ENCODE assay signal across 21 cellular contexts in genomic region chr5:2736872-2737271, GRCh38. TPM values are rescaled to one million over a fixed set of nuclear protein-coding genes. Genes with fewer than 3 reads are reported as not detected.
DNase-seq lines count a peak whose midpoint lies in the region; ATAC-seq, FAIRE-seq and TF ChIP-seq lines count a peak whose summit lies in the region.
"Had no signal": no experiment of that assay in that cellular context is flagged by ENCODE, and none has a peak within 500 bp of the region (broad histone marks: within the 10 kb centered on the region; RNA-seq: fewer than 3 reads in every experiment).

No MANE protein-coding gene starts in this region.

- H3K4me3 ChIP-seq in WERI-Rb-1 (ENCODE audit: low read depth, low read length) (no peak overlapping the region), H1 (ENCODE audit: extremely low read depth in 1 of 4, insufficient read depth in 2 of 4, low read depth in 3 of 4, low read length in 4 of 4) (no peak overlapping the region), trophoblast cell (ENCODE audit: low read depth, low read length) (peak overlapping the region; percentile 31), Caco-2 (ENCODE audit: low read depth, low read length) (no peak overlapping the region), tibial nerve (no peak overlapping the region)
- H3K4me3 ChIP-seq: GM23248 had no signal

- FAIRE-seq in H1 (lab: Jason Lieb, UNC): no peak
- FAIRE-seq: A204.1, GM12892, GM18507, H54 had no signal

- H3K9me3 Mint-ChIP-seq in stimulated activated effector memory CD8-positive, alpha-beta T cell treated with anti-CD3 and anti-CD28 coated beads, Interleukin-12 subunit alpha, Interleukin-12 subunit beta, amount 100 ng/mL, for 72 hours: no peaks in the 10 kb centered on the region
- no peaks in the 10 kb centered on the region for H3K9me3 Mint-ChIP-seq in Caco-2 (ENCODE audit: unreplicated experiment)

- H3K27ac ChIP-seq in WERI-Rb-1: no peak overlapping the region
- no peak overlapping the region for H3K27ac ChIP-seq in H1 (ENCODE audit: low read depth, low read length)
- H3K27ac ChIP-seq in trophoblast cell (ENCODE audit: low read depth, low read length): no peak overlapping the region
- no peak overlapping the region for H3K27ac ChIP-seq in tibial nerve
- H3K27ac ChIP-seq: GM23248, HL-60 had no signal

- no peak overlapping the region for H3K4me3 Mint-ChIP-seq in stimulated activated effector memory CD8-positive, alpha-beta T cell treated with anti-CD3 and anti-CD28 coated beads, Interleukin-12 subunit alpha, Interleukin-12 subunit beta, amount 100 ng/mL, for 72 hours
- no peak overlapping the region for H3K4me3 Mint-ChIP-seq in Caco-2 (ENCODE audit: unreplicated experiment)
- H3K4me3 Mint-ChIP-seq: HFFc6 had no signal

- no peak overlapping the region for H3K27ac Mint-ChIP-seq in stimulated activated effector memory CD8-positive, alpha-beta T cell treated with anti-CD3 and anti-CD28 coated beads, Interleukin-12 subunit alpha, Interleukin-12 subunit beta, amount 100 ng/mL, for 72 hours
- no peak overlapping the region for H3K27ac Mint-ChIP-seq in Caco-2 (ENCODE audit: unreplicated experiment)
- H3K27ac Mint-ChIP-seq: CD4-positive, CD25-positive, alpha-beta regulatory T cell; HFFc6 had no signal

- H3K36me3 ChIP-seq in WERI-Rb-1 (no peaks in the 10 kb centered on the region), H1 (ENCODE audit: control insufficient read depth in 2 of 4, insufficient read depth in 4 of 4, low read length in 3 of 4) (no peaks in the 10 kb centered on the region; a peak in 1 of 8 replicates), trophoblast cell (ENCODE audit: control insufficient read depth in 1 of 2, insufficient read depth in 2 of 2, low read length in 2 of 2) (no peaks in the 10 kb centered on the region), Caco-2 (ENCODE audit: control insufficient read depth, insufficient read depth, low read length) (no peaks in the 10 kb centered on the region), tibial nerve (no peaks in the 10 kb centered on the region)
- H3K36me3 ChIP-seq: BE2C had no signal

- H3K27me3 Mint-ChIP-seq in Caco-2 (ENCODE audit: insufficient read depth, unreplicated experiment): peaks cover 3% of the 10 kb centered on the region

- H2BK15ac ChIP-seq in H1 (ENCODE audit: low read length): no peak overlapping the region

- H3K79me1 ChIP-seq in H1 (ENCODE audit: low read depth, low read length): no peaks in the 10 kb centered on the region
- H3K79me1 ChIP-seq in trophoblast cell (ENCODE audit: low read length): no peaks in the 10 kb centered on the region

- ATAC-seq in stimulated activated effector memory CD8-positive, alpha-beta T cell treated with anti-CD3 and anti-CD28 coated beads, Interleukin-12 subunit alpha, Interleukin-12 subunit beta, amount 100 ng/mL, for 72 hours: no peak
- ATAC-seq: HCT116 had no signal

- H3K56ac ChIP-seq in H1 (replicated peaks; ENCODE audit: insufficient read length, low read depth, low read length): no peak overlapping the region

- H3K4ac ChIP-seq in H1 (replicated peaks; ENCODE audit: insufficient read length, low read depth, low read length) (no peak overlapping the region), trophoblast cell (ENCODE audit: low read depth, low read length) (no peak overlapping the region)

- peaks cover 7 to 8% of the 10 kb centered on the region in 2 experiments for H4K20me1 ChIP-seq in H1 (replicated peaks in 1 of 2; ENCODE audit: control insufficient read depth in 1 of 2, insufficient read depth in 2 of 2, low read length in 2 of 2)

- no peaks in the 10 kb centered on the region for H3K4me1 Mint-ChIP-seq in stimulated activated effector memory CD8-positive, alpha-beta T cell treated with anti-CD3 and anti-CD28 coated beads, Interleukin-12 subunit alpha, Interleukin-12 subunit beta, amount 100 ng/mL, for 72 hours
- peaks cover 13% of the 10 kb centered on the region for H3K4me1 Mint-ChIP-seq in Caco-2 (ENCODE audit: low read depth, unreplicated experiment)
- H3K4me1 Mint-ChIP-seq: CD4-positive, CD25-positive, alpha-beta regulatory T cell had no signal

- H3K9ac ChIP-seq in H1 (replicated peaks in 1 of 4; ENCODE audit: extremely low read depth in 1 of 4, low read depth in 3 of 4, low read length in 3 of 4) (no peak overlapping the region), trophoblast cell (ENCODE audit: low read length) (no peak overlapping the region)
- H3K9ac ChIP-seq: GM23248 had no signal

- H4K8ac ChIP-seq in H1 (ENCODE audit: extremely low read depth, insufficient read depth, low read length) (no peak overlapping the region), trophoblast cell (ENCODE audit: low read depth, low read length) (no peak overlapping the region)

- TF ChIP-seq POLR2A in H1 (IDR thresholded peaks at IDR 0.05; ENCODE audit: control extremely low read depth in 1 of 2, low read depth in 2 of 2, low read length in 2 of 2): no peak
- TF ChIP-seq POLR2A in tibial nerve (IDR thresholded peaks at IDR 0.05): no peak

- no peaks in the 10 kb centered on the region for H3K36me3 Mint-ChIP-seq in stimulated activated effector memory CD8-positive, alpha-beta T cell treated with anti-CD3 and anti-CD28 coated beads, Interleukin-12 subunit alpha, Interleukin-12 subunit beta, amount 100 ng/mL, for 72 hours
- H3K36me3 Mint-ChIP-seq in Caco-2 (ENCODE audit: insufficient read depth, unreplicated experiment): peaks cover 16% of the 10 kb centered on the region
- H3K36me3 Mint-ChIP-seq: CD4-positive, CD25-positive, alpha-beta regulatory T cell had no signal

- CTCF ChIA-PET in H1 (lab: Charles Lee; ENCODE audit: partially characterized antibody): interaction anchor here (0.6 to 1.6 kb wide), 2 partner anchors 20 to 232 kb away, joined by 3 read pairs; no protein-coding TSS in a partner anchor
- CTCF ChIA-PET in Caco-2 (lab: Charles Lee): no interaction called here

- no peak for TF ChIP-seq RAD21 in H1 (IDR thresholded peaks at IDR 0.05 in 1 of 2, conservative IDR thresholded peaks at IDR 0.05 in 1 of 2; ENCODE audit: low read depth in 2 of 2, low read length in 2 of 2)

- BruUV-seq in Caco-2 (replicated peaks; lab: Mats Ljungman, UMichigan): no TSS peak

- no peak overlapping the region for H4K91ac ChIP-seq in H1 (replicated peaks; ENCODE audit: insufficient read length, low read length)
- H4K91ac ChIP-seq in trophoblast cell (ENCODE audit: low read depth, low read length): no peak overlapping the region

- peaks cover 5% of the 10 kb centered on the region for H3K27me3 ChIP-seq in WERI-Rb-1 (ENCODE audit: insufficient read depth, low read depth, severe bottlenecking)
- peaks cover 29 to 51% (median 50%) of the 10 kb centered on the region in 4 experiments for H3K27me3 ChIP-seq in H1 (replicated peaks in 1 of 4; ENCODE audit: control insufficient read depth in 3 of 4, extremely low read depth in 1 of 4, insufficient read depth in 3 of 4, low read length in 3 of 4)
- peaks cover 38% of the 10 kb centered on the region for H3K27me3 ChIP-seq in trophoblast cell (ENCODE audit: insufficient read depth, low read length)
- no peaks in the 10 kb centered on the region for H3K27me3 ChIP-seq in Caco-2 (replicated peaks; ENCODE audit: control insufficient read depth, insufficient read depth, low read length)
- H3K27me3 ChIP-seq in tibial nerve: peaks cover 0 to 52% of the 10 kb centered on the region in 2 donors

- no peak overlapping the region for H3K23ac ChIP-seq in H1 (ENCODE audit: insufficient read length)
- no peak overlapping the region for H3K23ac ChIP-seq in trophoblast cell (ENCODE audit: low read length)

- POLR2A ChIA-PET in H1 (lab: Charles Lee; ENCODE audit: partially characterized antibody): no interaction called here
- POLR2A ChIA-PET in Caco-2 (lab: Charles Lee): no interaction called here

- H3K79me2 ChIP-seq in H1 (ENCODE audit: control insufficient read depth in 1 of 2, insufficient read depth in 2 of 2, low read length in 2 of 2) (no peaks in the 10 kb centered on the region), trophoblast cell (ENCODE audit: control insufficient read depth, insufficient read depth, low read length, poor library complexity) (no peaks in the 10 kb centered on the region)

- H2BK120ac ChIP-seq in H1 (replicated peaks; ENCODE audit: low read depth, low read length): no peak overlapping the region
- no peak overlapping the region for H2BK120ac ChIP-seq in trophoblast cell (ENCODE audit: insufficient read depth, low read length, poor library complexity)

- peak; percentile 2 for DNase-seq in WERI-Rb-1
- DNase-seq in H1 (ENCODE audit: low read depth in 1 of 2, low spot score in 2 of 2): peak in 1 of 2 experiments; percentile 17
- no peak for DNase-seq in trophoblast cell
- no peak for DNase-seq in stimulated activated effector memory CD8-positive, alpha-beta T cell treated with anti-CD3 and anti-CD28 coated beads, Interleukin-12 subunit alpha, Interleukin-12 subunit beta, amount 100 ng/mL, for 72 hours (ENCODE audit: low spot score in 2 of 2)
- no peak for DNase-seq in Caco-2
- no peak for DNase-seq in tibial nerve (ENCODE audit: low spot score in 2 of 2)
- DNase-seq: ACHN; BE2C; C1 segment of cervical spinal cord; CD4-positive, CD25-positive, alpha-beta regulatory T cell; DMS153; DMS79; GDM1; GM23248; HFFc6 had no signal

- 91% methylated on average over 8 of the region's 8 CpGs; no CpG with 5 or more reads in 1 of the 2 experiments for WGBS in H1 (ENCODE audit: extremely low coverage in 1 of 2, insufficient coverage in 1 of 2, insufficient read length in 1 of 2, insufficient replicate concordance in 2 of 2, low coverage in 1 of 2, low lambda C conversion rate in 2 of 2, missing lambda C conversion rate in 1 of 2), 2 experiments
- no CpG with 5 or more reads among the region's 8 CpGs for WGBS in trophoblast cell (ENCODE audit: extremely low coverage, insufficient coverage, insufficient read length)
- WGBS in tibial nerve, 2 donors: 75 to 80% methylated on average over 8 of the region's 8 CpGs

- no peak overlapping the region for H3K4me2 ChIP-seq in H1 (ENCODE audit: insufficient read depth in 1 of 2, low read depth in 2 of 2, low read length in 2 of 2)
- no peak overlapping the region for H3K4me2 ChIP-seq in trophoblast cell (ENCODE audit: low read length)

- H3K23me2 ChIP-seq in H1 (ENCODE audit: low read depth, low read length): peaks cover 6% of the 10 kb centered on the region; the same call in 1 of the 2 replicates

- intact Hi-C loops in Caco-2 (cut with micrococcal nuclease; ENCODE audit: unreplicated experiment): no loop called here

- H2BK20ac ChIP-seq in H1 (ENCODE audit: low read length): no peak overlapping the region; the same call in 1 of the 2 replicates

- H3K9me3 ChIP-seq in WERI-Rb-1 (ENCODE audit: severe bottlenecking) (peaks cover 3% of the 10 kb centered on the region), H1 (ENCODE audit: insufficient read depth in 2 of 2, low read depth in 1 of 2, low read length in 1 of 2) (no peaks in the 10 kb centered on the region), trophoblast cell (ENCODE audit: insufficient read depth, low read depth, low read length) (peaks cover 3% of the 10 kb centered on the region), Caco-2 (no peaks in the 10 kb centered on the region), tibial nerve (peaks cover 0 to 18% (median 0%) of the 10 kb centered on the region in 4 donors)
- H3K9me3 ChIP-seq: BE2C had no signal

- no peak overlapping the region for H3K14ac ChIP-seq in H1 (ENCODE audit: insufficient read length)
- no peak overlapping the region for H3K14ac ChIP-seq in trophoblast cell (ENCODE audit: low read length)

- H2AFZ ChIP-seq in H1 (ENCODE audit: low read length) (no peak overlapping the region), trophoblast cell (ENCODE audit: insufficient read depth, low read length, poor library complexity) (no peak overlapping the region)
- H2AFZ ChIP-seq: GM23248 had no signal

- TF ChIP-seq CTCF in WERI-Rb-1 (IDR thresholded peaks at IDR 0.05; ENCODE audit: low read depth, low read length) (no peak), H1 (IDR thresholded peaks at IDR 0.05; ENCODE audit: control extremely low read depth in 1 of 3, insufficient read depth in 1 of 3, low read depth in 1 of 3, low read length in 3 of 3) (no peak), Caco-2 (IDR thresholded peaks at IDR 0.05; ENCODE audit: insufficient read depth in 1 of 2, low read depth in 1 of 2, low read length in 1 of 2, severe bottlenecking in 1 of 2, unreplicated experiment in 1 of 2) (no peak), tibial nerve (IDR thresholded peaks at IDR 0.05) (no peak)

- no peak overlapping the region for H4K12ac ChIP-seq in trophoblast cell (ENCODE audit: low read depth, low read length)

- TF ChIP-seq EP300 in H1 (IDR thresholded peaks at IDR 0.05; ENCODE audit: borderline replicate concordance in 1 of 2, low read depth in 2 of 2, low read length in 2 of 2) (no peak), tibial nerve (IDR thresholded peaks at IDR 0.05) (no peak)

- H3K4me1 ChIP-seq in H1 (replicated peaks in 1 of 4; ENCODE audit: control insufficient read depth in 3 of 4, insufficient read depth in 4 of 4, low read length in 3 of 4): peaks cover under 1 to 22% (median 11%) of the 10 kb centered on the region in 4 experiments; a peak in 6 of 7 replicates
- H3K4me1 ChIP-seq in trophoblast cell (ENCODE audit: control insufficient read depth in 1 of 2, insufficient read depth in 2 of 2, low read length in 2 of 2): peaks cover 3 to 14% of the 10 kb centered on the region in 2 experiments
- peaks cover 6% of the 10 kb centered on the region for H3K4me1 ChIP-seq in Caco-2
- H3K4me1 ChIP-seq in tibial nerve: peaks cover 0 to 20% (median 3%) of the 10 kb centered on the region in 4 donors
- H3K4me1 ChIP-seq: BE2C had no signal

- H3K18ac ChIP-seq in H1 (ENCODE audit: extremely low read depth, low read length) (no peak overlapping the region), trophoblast cell (ENCODE audit: low read length) (no peak overlapping the region)

- no peak overlapping the region for H4K5ac ChIP-seq in H1 (ENCODE audit: insufficient read length, low read depth, low read length)

- H2BK5ac ChIP-seq in H1 (ENCODE audit: low read depth, low read length) (no peak overlapping the region), trophoblast cell (ENCODE audit: low read depth, low read length, poor library complexity) (no peak overlapping the region)

- peak overlapping the region; percentile 31; the same call in 1 of the 2 replicates for H2BK12ac ChIP-seq in H1 (ENCODE audit: low read depth, low read length)
- no peak overlapping the region for H2BK12ac ChIP-seq in trophoblast cell (ENCODE audit: low read length)

- H2AK5ac ChIP-seq in H1 (ENCODE audit: low read depth, low read length) (0 out of 2 replicates have a peak overlapping the region, but pooled peaks have one; percentile 39), trophoblast cell (ENCODE audit: low read length) (no peak overlapping the region)

RNA-seq across cellular contexts. Expression of gene IRX2, which starts 14.6 kb away (rescaled TPM):
- 40.4 and 47.5 TPM in 2 replicates for total RNA-seq in H1 (2021; fragmentation: NEBNext Ultra II Directional; extraction: Animal tissue kit (Norgen Biotek cat#: 25700))
- polyA plus RNA-seq in H1 (2011; rRNA removed): 23.4 and 39.6 TPM in 2 replicates
- 51.8 TPM for polyA plus RNA-seq in H1 (2011; cell fraction: cytosol; rRNA removed)
- polyA plus RNA-seq in H1 (2011; cell fraction: nucleus; rRNA removed): 75.4 TPM
- 32.1 to 35.9 TPM (median 35.0 TPM) in 4 replicates for polyA plus RNA-seq in H1 (2012, experiment 1 of 2)
- 16.8 TPM for polyA plus RNA-seq in H1 (2012, experiment 2 of 2)
- 9.2 TPM for polyA plus RNA-seq in H1 (2013, experiment 1 of 2)
- polyA plus RNA-seq in H1 (2013, experiment 2 of 2): 8.2 TPM
- 7.6 and 12.7 TPM in 2 replicates for polyA minus RNA-seq in H1 (2011; rRNA and poly(A)+ RNA removed)
- 44.1 TPM for polyA minus RNA-seq in H1 (2011; cell fraction: cytosol; rRNA and poly(A)+ RNA removed)
- polyA minus RNA-seq in H1 (2011; cell fraction: nucleus; rRNA and poly(A)+ RNA removed): 57.0 TPM
- 10.2 and 10.7 TPM in 2 replicates for polyA plus RNA-seq in trophoblast cell (2013)
- 43.6 and 44.1 TPM in 2 replicates for total RNA-seq in Caco-2 (2022)
- not detected for total RNA-seq in tibial nerve
- total RNA-seq: CD4-positive, CD25-positive, alpha-beta regulatory T cell had no signal
- polyA plus RNA-seq: CD4-positive, CD25-positive, alpha-beta regulatory T cell had no signal

Comparison
In these comparisons a context has a peak if more than half of its experiments do, and no peak if none do; other contexts are left out.
1. RNA of gene IRX2, which starts 14.6 kb away (total RNA-seq): 43.6 to 44.1 TPM in Caco-2 and 40.4 to 47.5 TPM in H1; not detected in tibial nerve; every median in the first group is over 10 times any median in the second.